ENCODE assay signal across 26 cellular contexts in the genomic region with DNA sequence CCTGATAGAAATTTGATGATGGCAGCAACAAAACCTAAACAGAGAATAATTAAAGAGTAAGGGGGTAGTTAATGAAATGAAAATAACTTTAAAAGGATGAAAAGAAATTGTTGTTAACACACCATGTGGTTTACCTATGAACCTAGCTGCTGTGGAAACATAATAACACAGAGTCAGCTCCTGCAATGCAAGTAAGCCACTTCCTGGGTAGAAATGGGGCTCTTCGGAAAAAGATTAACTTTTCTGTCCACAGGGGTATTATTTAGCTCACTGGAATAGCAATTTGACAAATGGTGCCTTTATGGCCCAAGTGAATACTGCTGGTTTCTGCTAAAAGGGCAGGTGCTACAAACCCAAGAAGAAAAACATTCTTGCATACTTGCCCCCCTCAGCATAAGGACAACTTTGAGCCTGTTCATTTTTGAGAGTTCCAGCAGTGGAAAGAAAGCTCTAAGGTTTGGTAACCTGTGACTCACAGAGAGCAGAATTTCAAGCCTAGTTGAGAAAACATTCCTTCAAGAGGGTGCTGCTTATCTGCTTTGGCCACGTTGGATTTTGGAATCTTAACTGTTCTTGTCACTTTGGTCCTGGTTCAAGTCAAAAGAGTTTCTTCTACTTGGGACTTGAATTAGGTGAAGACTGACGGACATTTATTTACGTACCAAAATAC.
DNase-seq lines count a peak whose midpoint lies in the region; ATAC-seq lines count a peak whose summit lies in the region.
"Had no signal": no experiment of that assay in that cellular context is flagged by ENCODE, and none has a peak within 500 bp of the region (broad histone marks: within the 10 kb centered on the region; RNA-seq: fewer than 3 reads in every experiment).

No MANE protein-coding gene starts in this region.

- no peak overlapping the region for H2AK5ac ChIP-seq in neuronal stem cell (ENCODE audit: low read depth, low read length)

- no peak overlapping the region for H3K18ac ChIP-seq in neuronal stem cell (ENCODE audit: low read length)

- H3K79me1 ChIP-seq in neuronal stem cell (ENCODE audit: low read depth, low read length) = no peaks in the 10 kb centered on the region

- no peak overlapping the region for H3K27ac ChIP-seq in neuronal stem cell (replicated peaks; ENCODE audit: low read length)
- H3K27ac ChIP-seq: heart right ventricle, ovary, right lobe of liver, upper lobe of right lung had no signal

- H4K8ac ChIP-seq in neuronal stem cell (ENCODE audit: low read depth, low read length) = no peak overlapping the region

- H3K4me2 ChIP-seq in neuronal stem cell (ENCODE audit: insufficient read depth, low read length, poor library complexity, severe bottlenecking) = no peak overlapping the region

- H3K4me1 ChIP-seq in neuronal stem cell (ENCODE audit: control insufficient read depth in 2 of 2, insufficient read depth in 1 of 2, low read depth in 1 of 2, low read length in 2 of 2) = peaks cover 1% of the 10 kb centered on the region in 2 donors
- H3K4me1 ChIP-seq: heart right ventricle, right lobe of liver, upper lobe of right lung had no signal

- no peak overlapping the region for H3K4ac ChIP-seq in neuronal stem cell (ENCODE audit: low read length)

- H2AFZ ChIP-seq in neuronal stem cell (ENCODE audit: low read length) = peak overlapping the region; percentile 22

- no peak overlapping the region for H2BK5ac ChIP-seq in neuronal stem cell (ENCODE audit: low read length)

- DNase-seq in EH (ENCODE audit: low read depth) (peak; percentile 23), NCI-H2227 treated with DMSO at 0.1 percent for 48 hours (lab: John Stamatoyannopoulos, UW) (peak; percentile 49), iPS-NIHi7 (ENCODE audit: extremely low spot score) (peak; percentile 7), neuronal stem cell (ENCODE audit: low spot score) (no peak), A172 (ENCODE audit: low spot score) (no peak), retina (no peak)
- DNase-seq in stimulated activated CD4-positive, alpha-beta T cell treated with anti-CD3 and anti-CD28 coated beads, Interleukin-4, amount 100 ng/mL, for 1 hour = no peak
- DNase-seq: activated CD4-positive, CD25-positive, alpha-beta regulatory T cell treated with anti-CD3 and anti-CD28 coated beads, Interleukin-2, amount 50 U/mL, for 72 hours; activated CD8-positive, alpha-beta T cell treated with anti-CD3 and anti-CD28 coated beads, Interleukin-2, amount 10 ng/mL, durations not matched to agents 7 days and 5 days; activated gamma-delta T cell; cortex of kidney; DMS153; heart right ventricle; immature natural killer cell; NCI-H1092 treated with DMSO at 0.1 percent for 48 hours; NCI-H1930; NCI-H446; ovary; PC-3; right lobe of liver; SHP77; stimulated activated CD4-positive, alpha-beta T cell treated with anti-CD3 and anti-CD28 coated beads, Interleukin-15, amount 100 ng/mL, for 24 hours; upper lobe of right lung had no signal

- no peaks in the 10 kb centered on the region for H3K36me3 ChIP-seq in neuronal stem cell (replicated peaks in 1 of 2; ENCODE audit: control insufficient read depth in 2 of 2, insufficient read depth in 2 of 2, low read length in 2 of 2)
- H3K36me3 ChIP-seq: heart right ventricle, ovary, right lobe of liver, upper lobe of right lung had no signal

- no peak overlapping the region for H2BK12ac ChIP-seq in neuronal stem cell (ENCODE audit: low read length)

- no CpG with 5 or more reads among the region's 4 CpGs for WGBS in neuronal stem cell (ENCODE audit: extremely low coverage in 2 of 2, insufficient read length in 2 of 2, insufficient replicate concordance in 1 of 2), 2 donors

- H3K9ac ChIP-seq in neuronal stem cell (ENCODE audit: low read depth, low read length, poor library complexity) = no peak overlapping the region

- H3K14ac ChIP-seq in neuronal stem cell (ENCODE audit: low read length) = no peak overlapping the region

- H2BK120ac ChIP-seq in neuronal stem cell (ENCODE audit: low read depth, low read length) = no peak overlapping the region

- no peak for ATAC-seq in HG02588 (IDR thresholded peaks at IDR 0.05; ENCODE audit: unreplicated experiment)
- ATAC-seq: activated CD8-positive, alpha-beta T cell treated with anti-CD3 and anti-CD28 coated beads, Interleukin-2, amount 10 ng/mL, durations not matched to agents 7 days and 5 days; GM12878; heart right ventricle; PC-3; right lobe of liver; upper lobe of right lung had no signal

- no peak overlapping the region for H2BK15ac ChIP-seq in neuronal stem cell (ENCODE audit: low read length)

- no peaks in the 10 kb centered on the region for H3K27me3 ChIP-seq in neuronal stem cell (ENCODE audit: control insufficient read depth in 3 of 3, insufficient read depth in 3 of 3, low read depth in 1 of 3, low read length in 3 of 3)
- H3K27me3 ChIP-seq: heart right ventricle, ovary, right lobe of liver, upper lobe of right lung had no signal

- H3K4me3 ChIP-seq in neuronal stem cell (ENCODE audit: low read length in 2 of 2) = no peak overlapping the region
- H3K4me3 ChIP-seq: GM12878, heart right ventricle, lung, ovary, right lobe of liver, upper lobe of right lung had no signal

- no peaks in the 10 kb centered on the region for H3K9me3 ChIP-seq in neuronal stem cell (replicated peaks in 1 of 2; ENCODE audit: control insufficient read depth in 2 of 2, insufficient read depth in 1 of 2, low read depth in 1 of 2, low read length in 2 of 2)
- H3K9me3 ChIP-seq: ovary, right lobe of liver, upper lobe of right lung had no signal

- no peak overlapping the region for H4K91ac ChIP-seq in neuronal stem cell (ENCODE audit: low read depth, low read length, poor library complexity)

- no peak overlapping the region for H3K23ac ChIP-seq in neuronal stem cell (ENCODE audit: low read depth, low read length, poor library complexity)

Comparison
In these comparisons a context has a peak if more than half of its experiments do, and no peak if none do; other contexts are left out.
1. DNase-seq: peak in EH (single experiment), NCI-H2227 treated with DMSO at 0.1 percent for 48 hours (single experiment) and iPS-NIHi7 (single experiment); none in neuronal stem cell (single experiment), A172 (single experiment), stimulated activated CD4-positive, alpha-beta T cell treated with anti-CD3 and anti-CD28 coated beads, Interleukin-4, amount 100 ng/mL, for 1 hour (single experiment) and retina (single experiment).